ENCODE assay signal across 15 cellular contexts in the genomic region with DNA sequence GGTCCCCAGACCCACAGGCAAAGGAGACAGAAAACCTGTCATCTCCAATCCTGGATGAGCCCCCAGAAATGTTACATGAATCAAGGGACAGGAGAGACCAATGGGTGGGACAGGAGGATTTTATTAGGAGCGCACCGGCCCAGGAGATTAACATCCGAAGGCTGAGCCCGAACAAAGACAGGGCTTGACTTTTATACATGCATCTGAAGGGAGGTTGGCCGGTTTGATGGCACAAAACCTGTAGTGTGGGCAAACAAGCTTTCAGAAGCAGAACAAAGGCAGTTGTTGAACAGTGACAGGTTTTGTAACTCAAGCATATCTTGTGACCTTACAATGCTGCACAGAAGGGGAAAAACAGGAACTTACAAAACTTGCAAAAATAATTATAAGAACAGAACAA.
DNase-seq lines count a peak whose midpoint lies in the region; ATAC-seq and FAIRE-seq lines count a peak whose summit lies in the region.
"Had no signal": no experiment of that assay in that cellular context is flagged by ENCODE, and none has a peak within 500 bp of the region (broad histone marks: within the 10 kb centered on the region; RNA-seq: fewer than 3 reads in every experiment).

No MANE protein-coding gene starts in this region.

- DNase-seq in GDM1 (lab: John Stamatoyannopoulos, UW) (peak; percentile 3), MV-4-11 (lab: John Stamatoyannopoulos, UW) (peak; percentile 93), caudate nucleus (lab: John Stamatoyannopoulos, UW) (no peak), pons (ENCODE audit: low spot score) (peak; percentile 8), DMS153 (lab: John Stamatoyannopoulos, UW) (no peak), RCC 7860 (ENCODE audit: low spot score) (no peak), NAMALWA (ENCODE audit: low spot score) (no peak)
- DNase-seq: activated naive CD4-positive, alpha-beta T cell treated with anti-CD3 and anti-CD28 coated beads, Interleukin-2, amount 10 ng/mL, durations not matched to agents 7 days and 5 days; CD4-positive, alpha-beta memory T cell; NCI-H1930; stimulated activated CD4-positive, alpha-beta T cell treated with anti-CD3 and anti-CD28 coated beads, Interleukin-2, amount 100 ng/mL, for 24 hours; WERI-Rb-1 had no signal

- no peak for FAIRE-seq in RCC 7860 (lab: Jason Lieb, UNC)

- ATAC-seq in GM18520 (IDR thresholded peaks at IDR 0.05; ENCODE audit: unreplicated experiment), result no peak
- ATAC-seq: GM23338 had no signal

- peak overlapping the region; percentile 27 for H3K27ac ChIP-seq in caudate nucleus (ENCODE audit: low read depth, low read length)
- H3K27ac ChIP-seq: SJSA1, WERI-Rb-1 had no signal

Comparison
In these comparisons a context has a peak if more than half of its experiments do, and no peak if none do; other contexts are left out.
1. DNase-seq: peak in GDM1 (single experiment), MV-4-11 (single experiment) and pons (single experiment); none in caudate nucleus (0 of 61), DMS153 (single experiment), RCC 7860 (single experiment) and NAMALWA (single experiment).